11 cellular contexts compared by ENCODE assay signal in the genomic region with DNA sequence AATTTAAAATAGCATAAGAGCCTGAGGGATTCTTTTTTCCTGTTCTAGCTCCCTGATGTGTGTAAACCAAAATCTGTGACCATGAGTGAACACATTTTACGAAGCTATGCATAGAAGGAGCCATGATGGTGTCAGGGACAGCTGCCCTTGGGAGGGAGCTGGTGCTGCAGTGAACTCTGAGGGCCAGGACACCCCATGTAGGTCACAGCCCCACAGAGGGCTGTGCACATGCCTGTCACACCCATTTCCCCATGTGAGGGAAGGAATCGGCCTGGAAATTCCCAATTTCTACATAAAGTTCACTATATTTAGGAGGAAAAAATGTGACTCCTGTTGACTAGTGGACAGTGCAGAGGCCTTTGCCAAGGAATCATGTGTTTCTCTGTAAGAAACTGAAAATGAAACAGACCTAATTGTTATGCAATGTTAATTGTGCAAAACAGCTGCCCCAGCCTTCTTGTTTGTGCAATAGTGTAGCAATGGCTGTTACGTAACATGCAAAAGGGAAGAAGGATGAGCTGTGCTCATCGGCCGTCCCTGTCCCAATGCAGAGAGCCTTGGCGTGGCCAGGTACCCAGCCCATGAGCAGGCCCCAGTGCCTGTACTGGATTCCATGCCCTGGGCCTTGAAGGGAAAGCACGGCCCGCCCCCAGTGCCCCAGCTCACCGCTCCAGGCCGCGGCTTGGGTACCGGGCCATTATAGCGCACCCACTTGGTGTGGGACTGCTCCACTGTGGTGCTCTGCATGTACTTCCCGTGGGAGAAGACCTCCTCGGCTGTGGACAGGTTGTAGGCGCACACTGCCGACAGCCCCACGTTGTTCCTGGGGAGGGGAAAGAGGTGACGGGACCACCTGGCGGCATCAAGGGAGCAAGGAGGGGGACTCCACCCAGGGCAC.
A peak's percentile ranks its signal among the peaks of the same experiment; 100 is the strongest.
DNase-seq lines count a peak whose midpoint lies in the region; ATAC-seq and TF ChIP-seq lines count a peak whose summit lies in the region.
"Had no signal": no experiment of that assay in that cellular context is flagged by ENCODE, and none has a peak within 500 bp of the region (broad histone marks: within the 10 kb centered on the region; RNA-seq: fewer than 3 reads in every experiment).

No MANE protein-coding gene starts in this region.

- no peak overlapping the region for H3K4me3 ChIP-seq in AG04449 (ENCODE audit: low read depth, low read length)
- no peak overlapping the region for H3K4me3 ChIP-seq in esophagus (ENCODE audit: low read depth in 1 of 2, low read length in 2 of 2)
- no peak overlapping the region for H3K4me3 ChIP-seq in smooth muscle cell

- H3K27me3 ChIP-seq in esophagus (ENCODE audit: control insufficient read depth in 1 of 2, insufficient read depth in 2 of 2, low read length in 2 of 2) (no peaks in the 10 kb centered on the region), smooth muscle cell (ENCODE audit: low read depth) (no peaks in the 10 kb centered on the region)

- no peaks in the 10 kb centered on the region for H3K9me3 Mint-ChIP-seq in natural killer cell treated with Interleukin-12 subunit alpha and Interleukin-12 subunit beta and Interleukin-15 and Interleukin-18, amount 100 ng/mL, for 72 hours

- no peaks in the 10 kb centered on the region for H3K27me3 Mint-ChIP-seq in natural killer cell treated with Interleukin-12 subunit alpha and Interleukin-12 subunit beta and Interleukin-15 and Interleukin-18, amount 100 ng/mL, for 72 hours

- no peak overlapping the region for H2AFZ ChIP-seq in smooth muscle cell (ENCODE audit: low read depth)

- peak overlapping the region; percentile 65 to 66 for H3K27ac ChIP-seq in esophagus (ENCODE audit: low read depth in 2 of 2, low read length in 1 of 2)
- no peak overlapping the region for H3K27ac ChIP-seq in smooth muscle cell (ENCODE audit: low read depth)

- peak overlapping the region; percentile 86 to 96 for H3K27ac Mint-ChIP-seq in natural killer cell treated with Interleukin-12 subunit alpha and Interleukin-12 subunit beta and Interleukin-15 and Interleukin-18, amount 100 ng/mL, for 72 hours

- no peak overlapping the region for H3K4me2 ChIP-seq in smooth muscle cell

- H3K79me2 ChIP-seq in smooth muscle cell (ENCODE audit: low read depth) = no peaks in the 10 kb centered on the region

- no peaks in the 10 kb centered on the region for H4K20me1 ChIP-seq in smooth muscle cell (ENCODE audit: low read depth)

- peaks cover 0 to 23% of the 10 kb centered on the region in 2 donors for H3K4me1 ChIP-seq in esophagus (ENCODE audit: control insufficient read depth in 2 of 2, insufficient read depth in 2 of 2, low read length in 1 of 2)
- H3K4me1 ChIP-seq in smooth muscle cell (ENCODE audit: low read depth) = no peaks in the 10 kb centered on the region

- H3K4me3 Mint-ChIP-seq in natural killer cell treated with Interleukin-12 subunit alpha and Interleukin-12 subunit beta and Interleukin-15 and Interleukin-18, amount 100 ng/mL, for 72 hours = peak overlapping the region; percentile 48

- peak; percentile 17 for DNase-seq in AG04449 (ENCODE audit: low read depth, low spot score)
- DNase-seq in NCI-H2196 treated with DMSO at 0.1 percent for 48 hours (lab: John Stamatoyannopoulos, UW; ENCODE audit: unreplicated experiment) = peak; percentile 4
- DNase-seq in natural killer cell treated with Interleukin-12 subunit alpha and Interleukin-12 subunit beta and Interleukin-15 and Interleukin-18, amount 100 ng/mL, for 72 hours (ENCODE audit: low spot score) = peak; percentile 84
- DNase-seq in smooth muscle cell (lab: John Stamatoyannopoulos, UW; ENCODE audit: unreplicated experiment) = no peak
- no peak for DNase-seq in DMS153 (lab: John Stamatoyannopoulos, UW)
- DNase-seq: Calu3, NCI-H510A had no signal

- CTCF ChIA-PET in AG04449 (lab: Yijun Ruan, JAX) = no interaction called here

- H3K36me3 ChIP-seq in esophagus (ENCODE audit: control insufficient read depth in 2 of 2, insufficient read depth in 2 of 2, low read length in 1 of 2) (peaks cover 6 to 68% of the 10 kb centered on the region in 2 donors), smooth muscle cell (ENCODE audit: low read depth) (no peaks in the 10 kb centered on the region)

- peaks cover 0 to 3% of the 10 kb centered on the region in 2 donors for H3K9me3 ChIP-seq in esophagus (ENCODE audit: control insufficient read depth in 2 of 2, insufficient read depth in 1 of 2, low read depth in 1 of 2, low read length in 1 of 2)
- H3K9me3 ChIP-seq in smooth muscle cell (replicated peaks; ENCODE audit: low read depth) = no peaks in the 10 kb centered on the region

- POLR2A ChIA-PET in AG04449 (lab: Yijun Ruan, JAX) = no interaction called here

- no peaks in the 10 kb centered on the region for H3F3A ChIP-seq in smooth muscle cell (ENCODE audit: low read depth)

- 79 to 85% methylated on average over 20 of the region's 20 CpGs for WGBS in esophagus, 2 donors
- WGBS in smooth muscle cell (ENCODE audit: low lambda C conversion rate) = 85% methylated on average over 20 of the region's 20 CpGs

- H3K4me1 Mint-ChIP-seq in natural killer cell treated with Interleukin-12 subunit alpha and Interleukin-12 subunit beta and Interleukin-15 and Interleukin-18, amount 100 ng/mL, for 72 hours (ENCODE audit: low read depth in 2 of 2) = peaks cover 42 to 48% of the 10 kb centered on the region in 2 donors

- TF ChIP-seq CTCF in AG04449 (IDR thresholded peaks at IDR 0.05; ENCODE audit: insufficient read depth, low read length, missing control alignments) (no peak), smooth muscle cell (IDR thresholded peaks at IDR 0.05; ENCODE audit: borderline replicate concordance, insufficient read depth, poor library complexity, severe bottlenecking) (no peak)

- no peak overlapping the region for H3K9ac ChIP-seq in smooth muscle cell (ENCODE audit: low read depth)

- peaks cover 9% of the 10 kb centered on the region for H3K36me3 Mint-ChIP-seq in natural killer cell treated with Interleukin-12 subunit alpha and Interleukin-12 subunit beta and Interleukin-15 and Interleukin-18, amount 100 ng/mL, for 72 hours

- ATAC-seq in natural killer cell treated with Interleukin-12 subunit alpha and Interleukin-12 subunit beta and Interleukin-15 and Interleukin-18, amount 100 ng/mL, for 72 hours = peak; percentile 83 to 92
- ATAC-seq in GM18873 (IDR thresholded peaks at IDR 0.05; ENCODE audit: low FRiP score, unreplicated experiment) (no peak), HG02870 (IDR thresholded peaks at IDR 0.05; ENCODE audit: unreplicated experiment) (no peak)
- ATAC-seq: HCT116 had no signal

Comparison
In these comparisons a context has a peak if more than half of its experiments do, and no peak if none do; other contexts are left out.
1. DNase-seq: peak in AG04449 (single experiment), NCI-H2196 treated with DMSO at 0.1 percent for 48 hours (single experiment) and natural killer cell treated with Interleukin-12 subunit alpha and Interleukin-12 subunit beta and Interleukin-15 and Interleukin-18, amount 100 ng/mL, for 72 hours (single experiment); none in smooth muscle cell (single experiment) and DMS153 (single experiment).
2. ATAC-seq: peak in natural killer cell treated with Interleukin-12 subunit alpha and Interleukin-12 subunit beta and Interleukin-15 and Interleukin-18, amount 100 ng/mL, for 72 hours (2 of 2); none in GM18873 (single experiment) and HG02870 (single experiment).